8 cellular contexts compared by ENCODE assay signal in the genomic region with DNA sequence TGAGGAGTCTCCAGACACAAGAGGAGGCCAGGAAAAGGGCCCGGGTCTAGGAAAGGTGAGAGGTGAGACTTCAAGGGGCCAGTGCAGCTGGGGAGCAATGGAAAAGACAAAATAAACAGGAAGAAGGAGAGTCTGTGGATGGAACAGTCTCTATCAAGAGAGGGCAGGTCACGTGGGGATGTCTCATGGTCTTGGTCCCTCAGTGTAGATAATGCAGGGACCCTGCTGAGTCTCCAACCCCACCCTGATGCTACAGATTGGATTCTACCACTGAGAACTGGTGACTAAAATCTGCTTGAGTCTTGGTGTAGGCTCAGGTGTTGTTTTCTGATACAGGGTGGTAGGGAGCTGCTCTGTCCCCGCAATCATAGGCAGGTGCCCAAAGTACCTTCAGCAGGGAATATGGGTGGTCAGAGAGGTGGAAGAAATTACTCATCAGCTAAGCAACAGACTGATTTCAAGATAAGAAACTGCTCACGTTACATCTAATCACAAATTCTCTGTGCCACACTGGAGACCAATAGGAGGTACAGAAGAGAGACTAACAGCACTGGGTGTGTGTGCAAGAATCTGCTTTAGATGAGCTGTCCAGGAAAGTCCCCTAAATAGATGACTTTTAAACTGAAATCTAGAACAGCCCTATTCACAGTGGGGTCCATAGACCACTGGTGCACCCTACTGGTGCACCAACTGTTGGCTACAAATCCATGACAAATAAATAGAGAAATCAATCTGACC.
A peak's percentile ranks its signal among the peaks of the same experiment; 100 is the strongest.
DNase-seq lines count a peak whose midpoint lies in the region; ATAC-seq and TF ChIP-seq lines count a peak whose summit lies in the region.

No MANE protein-coding gene starts in this region.

- no peak overlapping the region for H3K4ac ChIP-seq in neuronal stem cell (ENCODE audit: low read length)

- H2BK5ac ChIP-seq in neuronal stem cell (ENCODE audit: low read length), result no peak overlapping the region

- peak; percentile 27; the same call in 1 of the 2 replicates for TF ChIP-seq RAD21 in Ishikawa (IDR thresholded peaks at IDR 0.05; ENCODE audit: low read depth)

- H2AK5ac ChIP-seq in neuronal stem cell (ENCODE audit: low read depth, low read length), result no peak overlapping the region

- H2BK120ac ChIP-seq in neuronal stem cell (ENCODE audit: low read depth, low read length), result no peak overlapping the region

- H4K8ac ChIP-seq in neuronal stem cell (ENCODE audit: low read depth, low read length), result no peak overlapping the region

- no peak overlapping the region for H3K9ac ChIP-seq in neuronal stem cell (ENCODE audit: low read depth, low read length, poor library complexity)

- H3K4me1 ChIP-seq in A673 (ENCODE audit: insufficient read depth, low read length, poor library complexity, severe bottlenecking) (no peaks in the 10 kb centered on the region), neuronal stem cell (ENCODE audit: control insufficient read depth in 2 of 2, insufficient read depth in 1 of 2, low read depth in 1 of 2, low read length in 2 of 2) (peaks cover 0 to 2% of the 10 kb centered on the region in 2 donors)

- no CpG with 5 or more reads among the region's 4 CpGs for WGBS in neuronal stem cell (ENCODE audit: extremely low coverage in 2 of 2, insufficient read length in 2 of 2, insufficient replicate concordance in 1 of 2), 2 donors

- H3K23ac ChIP-seq in neuronal stem cell (ENCODE audit: low read depth, low read length, poor library complexity), result no peak overlapping the region

- H3K4me2 ChIP-seq in neuronal stem cell (ENCODE audit: insufficient read depth, low read length, poor library complexity, severe bottlenecking), result no peak overlapping the region

- POLR2A ChIA-PET in A673 (lab: Charles Lee; ENCODE audit: low non-redundant PET), result interaction anchor here (0.5 kb wide), 1 partner anchor 25 kb away, joined by 3 read pairs; no protein-coding TSS in a partner anchor

- H3K14ac ChIP-seq in neuronal stem cell (ENCODE audit: low read length), result no peak overlapping the region

- peak; percentile 33; the same call in 1 of the 2 replicates for TF ChIP-seq CTCF in A673 (conservative IDR thresholded peaks at IDR 0.05; ENCODE audit: low read depth, low read length)

- peak; percentile 17 for DNase-seq in A673 (ENCODE audit: low spot score)
- peak; percentile 23 for DNase-seq in ecto neural progenitor cell (ENCODE audit: low spot score)
- no peak for DNase-seq in NCI-H82 treated with DMSO at 0.1 percent for 48 hours (lab: John Stamatoyannopoulos, UW; ENCODE audit: unreplicated experiment)
- no peak for DNase-seq in germinal center (ENCODE audit: low spot score)
- DNase-seq in kidney glomerular epithelial cell (lab: John Stamatoyannopoulos, UW), result no peak
- no peak for DNase-seq in neuronal stem cell (ENCODE audit: low spot score)

- intact Hi-C loops in A673 (cut with micrococcal nuclease; ENCODE audit: unreplicated experiment), result loop anchor here (5.0 kb wide), 1 partner anchor 112 kb away; no protein-coding TSS in a partner anchor

- CTCF ChIA-PET in A673 (lab: Charles Lee), result interaction anchor here (0.7 kb wide), 2 partner anchors 111 to 154 kb away, joined by 3 to 5 read pairs; no protein-coding TSS in a partner anchor

- no peaks in the 10 kb centered on the region for H3K79me1 ChIP-seq in neuronal stem cell (ENCODE audit: low read depth, low read length)

- no peak overlapping the region for H2BK12ac ChIP-seq in neuronal stem cell (ENCODE audit: low read length)

- TF ChIP-seq EP300 in Ishikawa (IDR thresholded peaks at IDR 0.05; ENCODE audit: borderline replicate concordance), result no peak

- H3K9me3 ChIP-seq in A673 (ENCODE audit: low read depth, low read length, poor library complexity, severe bottlenecking), result no peaks in the 10 kb centered on the region
- H3K9me3 ChIP-seq in neuronal stem cell (replicated peaks in 1 of 2; ENCODE audit: control insufficient read depth in 2 of 2, insufficient read depth in 1 of 2, low read depth in 1 of 2, low read length in 2 of 2), result no peaks in the 10 kb centered on the region

- H3K18ac ChIP-seq in neuronal stem cell (ENCODE audit: low read length), result no peak overlapping the region

- no peak overlapping the region for H4K91ac ChIP-seq in neuronal stem cell (ENCODE audit: low read depth, low read length, poor library complexity)

- BruUV-seq in A673 (replicated peaks; lab: Mats Ljungman, UMichigan), result no TSS peak

- no peak overlapping the region for H3K4me3 ChIP-seq in A673 (ENCODE audit: low read depth, low read length, poor library complexity, severe bottlenecking)
- no peak overlapping the region for H3K4me3 ChIP-seq in neuronal stem cell (ENCODE audit: low read length in 2 of 2)

- ATAC-seq in GM18511 (IDR thresholded peaks at IDR 0.05; ENCODE audit: unreplicated experiment), result peak; percentile 89

- H3K27me3 ChIP-seq in A673 (replicated peaks; ENCODE audit: insufficient read depth, low read depth, low read length, poor library complexity) (no peaks in the 10 kb centered on the region), neuronal stem cell (ENCODE audit: control insufficient read depth in 3 of 3, insufficient read depth in 3 of 3, low read depth in 1 of 3, low read length in 3 of 3) (peaks cover 0 to 3% (median 0%) of the 10 kb centered on the region in 3 experiments)

- H2BK15ac ChIP-seq in neuronal stem cell (ENCODE audit: low read length), result no peak overlapping the region

- H3K27ac ChIP-seq in A673 (ENCODE audit: low read depth, low read length, poor library complexity, severe bottlenecking) (no peak overlapping the region), neuronal stem cell (replicated peaks; ENCODE audit: low read length) (no peak overlapping the region)

- H2AFZ ChIP-seq in neuronal stem cell (ENCODE audit: low read length), result no peak overlapping the region

- H3K36me3 ChIP-seq in A673 (ENCODE audit: insufficient read depth, low read length, poor library complexity, severe bottlenecking), result no peaks in the 10 kb centered on the region
- no peaks in the 10 kb centered on the region for H3K36me3 ChIP-seq in neuronal stem cell (replicated peaks in 1 of 2; ENCODE audit: control insufficient read depth in 2 of 2, insufficient read depth in 2 of 2, low read length in 2 of 2)

TF ChIP-seq in Ishikawa, 13 proteins besides CTCF, POLR2A, EP300 and RAD21:
- TF ChIP-seq, protein P1, sequence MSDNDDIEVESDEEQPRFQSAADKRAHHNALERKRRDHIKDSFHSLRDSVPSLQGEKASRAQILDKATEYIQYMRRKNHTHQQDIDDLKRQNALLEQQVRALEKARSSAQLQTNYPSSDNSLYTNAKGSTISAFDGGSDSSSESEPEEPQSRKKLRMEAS (IDR thresholded peaks at IDR 0.05), result no peak
- TF ChIP-seq, protein P2, sequence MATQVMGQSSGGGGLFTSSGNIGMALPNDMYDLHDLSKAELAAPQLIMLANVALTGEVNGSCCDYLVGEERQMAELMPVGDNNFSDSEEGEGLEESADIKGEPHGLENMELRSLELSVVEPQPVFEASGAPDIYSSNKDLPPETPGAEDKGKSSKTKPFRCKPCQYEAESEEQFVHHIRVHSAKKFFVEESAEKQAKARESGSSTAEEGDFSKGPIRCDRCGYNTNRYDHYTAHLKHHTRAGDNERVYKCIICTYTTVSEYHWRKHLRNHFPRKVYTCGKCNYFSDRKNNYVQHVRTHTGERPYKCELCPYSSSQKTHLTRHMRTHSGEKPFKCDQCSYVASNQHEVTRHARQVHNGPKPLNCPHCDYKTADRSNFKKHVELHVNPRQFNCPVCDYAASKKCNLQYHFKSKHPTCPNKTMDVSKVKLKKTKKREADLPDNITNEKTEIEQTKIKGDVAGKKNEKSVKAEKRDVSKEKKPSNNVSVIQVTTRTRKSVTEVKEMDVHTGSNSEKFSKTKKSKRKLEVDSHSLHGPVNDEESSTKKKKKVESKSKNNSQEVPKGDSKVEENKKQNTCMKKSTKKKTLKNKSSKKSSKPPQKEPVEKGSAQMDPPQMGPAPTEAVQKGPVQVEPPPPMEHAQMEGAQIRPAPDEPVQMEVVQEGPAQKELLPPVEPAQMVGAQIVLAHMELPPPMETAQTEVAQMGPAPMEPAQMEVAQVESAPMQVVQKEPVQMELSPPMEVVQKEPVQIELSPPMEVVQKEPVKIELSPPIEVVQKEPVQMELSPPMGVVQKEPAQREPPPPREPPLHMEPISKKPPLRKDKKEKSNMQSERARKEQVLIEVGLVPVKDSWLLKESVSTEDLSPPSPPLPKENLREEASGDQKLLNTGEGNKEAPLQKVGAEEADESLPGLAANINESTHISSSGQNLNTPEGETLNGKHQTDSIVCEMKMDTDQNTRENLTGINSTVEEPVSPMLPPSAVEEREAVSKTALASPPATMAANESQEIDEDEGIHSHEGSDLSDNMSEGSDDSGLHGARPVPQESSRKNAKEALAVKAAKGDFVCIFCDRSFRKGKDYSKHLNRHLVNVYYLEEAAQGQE (IDR thresholded peaks at IDR 0.05; ENCODE audit: low read depth), result no peak
- TF ChIP-seq CREB1 (IDR thresholded peaks at IDR 0.05; ENCODE audit: low read depth) (no peak), FOXM1 (IDR thresholded peaks at IDR 0.05; ENCODE audit: borderline replicate concordance, low read depth) (no peak), TCF12 (IDR thresholded peaks at IDR 0.05; ENCODE audit: low read depth) (no peak), TAF1 (IDR thresholded peaks at IDR 0.05; ENCODE audit: low read depth) (no peak), NFIC (IDR thresholded peaks at IDR 0.05) (no peak), CEBPB (IDR thresholded peaks at IDR 0.05) (no peak), ZBTB7A (IDR thresholded peaks at IDR 0.05; ENCODE audit: low read depth) (no peak), YY1 (IDR thresholded peaks at IDR 0.05; ENCODE audit: low read depth) (no peak), EGR1 (IDR thresholded peaks at IDR 0.05) (no peak), TEAD4 (IDR thresholded peaks at IDR 0.05) (no peak)
- TF ChIP-seq, protein P3, sequence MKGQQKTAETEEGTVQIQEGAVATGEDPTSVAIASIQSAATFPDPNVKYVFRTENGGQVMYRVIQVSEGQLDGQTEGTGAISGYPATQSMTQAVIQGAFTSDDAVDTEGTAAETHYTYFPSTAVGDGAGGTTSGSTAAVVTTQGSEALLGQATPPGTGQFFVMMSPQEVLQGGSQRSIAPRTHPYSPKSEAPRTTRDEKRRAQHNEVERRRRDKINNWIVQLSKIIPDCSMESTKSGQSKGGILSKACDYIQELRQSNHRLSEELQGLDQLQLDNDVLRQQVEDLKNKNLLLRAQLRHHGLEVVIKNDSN (IDR thresholded peaks at IDR 0.05), result no peak

Comparison
In these comparisons a context has a peak if more than half of its experiments do, and no peak if none do; other contexts are left out.
1. DNase-seq: peak in A673 (single experiment) and ecto neural progenitor cell (single experiment); none in NCI-H82 treated with DMSO at 0.1 percent for 48 hours (single experiment), germinal center (single experiment), kidney glomerular epithelial cell (single experiment) and neuronal stem cell (single experiment).